In genomic region chr13:29887651-29888050, GRCh38 we compare ENCODE assay signal across 21 cellular contexts.
"Had no signal": no experiment of that assay in that cellular context is flagged by ENCODE, and none has a peak within 500 bp of the region (broad histone marks: within the 10 kb centered on the region; RNA-seq: fewer than 3 reads in every experiment).

No MANE protein-coding gene starts in this region.

- H3K27ac Mint-ChIP-seq: activated CD8-positive, alpha-beta T cell treated with anti-CD3 and anti-CD28 coated beads, Interleukin-2, amount 10 ng/mL, durations not matched to agents 7 days and 5 days; activated naive CD4-positive, alpha-beta T cell treated with anti-CD3 and anti-CD28 coated beads, Interleukin-2, amount 50 U/mL, for 24 hours; activated T-helper 1 cell treated with anti-CD3 and anti-CD28 coated beads, Interleukin-12 subunit alpha, Interleukin-12 subunit beta, Interleukin-2, Interleukin-4 antibody, amounts not matched to agents 30 ng/mL and 10 ng/mL and 1 ng/mL, durations not matched to agents 14 hours and 24 hours and 36 hours; endodermal cell; naive thymus-derived CD4-positive, alpha-beta T cell had no signal

- H3K27ac ChIP-seq: brain microvascular endothelial cell, epithelial cell of prostate, left lung, prostate gland, right atrium auricular region, thyroid gland, upper lobe of right lung had no signal

- H3K4me1 Mint-ChIP-seq: activated naive CD4-positive, alpha-beta T cell treated with anti-CD3 and anti-CD28 coated beads, Interleukin-2, amount 50 U/mL, for 24 hours had no signal

- H3K9me3 ChIP-seq: left lung, prostate gland, right atrium auricular region, thyroid gland, upper lobe of right lung had no signal

- H3K4me3 Mint-ChIP-seq: activated CD4-positive, alpha-beta T cell treated with anti-CD3 and anti-CD28 coated beads, Interleukin-2, amount 10 ng/mL, durations not matched to agents 24 days and 14 days; activated CD8-positive, alpha-beta T cell treated with anti-CD3 and anti-CD28 coated beads, Interleukin-2, amount 10 ng/mL, durations not matched to agents 7 days and 5 days; activated naive CD4-positive, alpha-beta T cell treated with anti-CD3 and anti-CD28 coated beads, Interleukin-2, amount 50 U/mL, for 24 hours; activated T-helper 1 cell treated with anti-CD3 and anti-CD28 coated beads, Interleukin-12 subunit alpha, Interleukin-12 subunit beta, Interleukin-2, Interleukin-4 antibody, amounts not matched to agents 30 ng/mL and 10 ng/mL and 1 ng/mL, durations not matched to agents 14 hours and 24 hours and 36 hours; central memory CD8-positive, alpha-beta T cell; endodermal cell; naive thymus-derived CD4-positive, alpha-beta T cell had no signal

- FAIRE-seq: colon, kidney had no signal

- ATAC-seq: activated CD8-positive, alpha-beta T cell treated with anti-CD3 and anti-CD28 coated beads, Interleukin-2, amount 10 ng/mL, durations not matched to agents 7 days and 5 days; naive thymus-derived CD4-positive, alpha-beta T cell had no signal

- DNase-seq: activated CD4-positive, alpha-beta T cell treated with anti-CD3 and anti-CD28 coated beads, Interleukin-2, amount 10 ng/mL, durations not matched to agents 24 days and 14 days; activated CD8-positive, alpha-beta T cell treated with anti-CD3 and anti-CD28 coated beads, Interleukin-2, amount 10 ng/mL, durations not matched to agents 7 days and 5 days; activated gamma-delta T cell treated with Interleukin-2 at 50 U/mL for 16 hours; aorta; brain microvascular endothelial cell; endodermal cell; kidney; left lung; naive thymus-derived CD4-positive, alpha-beta T cell; stimulated activated CD4-positive, alpha-beta T cell treated with anti-CD3 and anti-CD28 coated beads, Interleukin-4, amount 100 ng/mL, for 24 hours; stimulated activated naive CD4-positive, alpha-beta T cell treated with Interleukin-2 at 50 U/mL for 16 hours; thyroid gland; upper lobe of right lung had no signal

- H3K27me3 ChIP-seq: brain microvascular endothelial cell, left lung, right atrium auricular region, thyroid gland, upper lobe of right lung had no signal

- H3K36me3 Mint-ChIP-seq: activated naive CD4-positive, alpha-beta T cell treated with anti-CD3 and anti-CD28 coated beads, Interleukin-2, amount 50 U/mL, for 24 hours; naive thymus-derived CD4-positive, alpha-beta T cell had no signal

- H3K27me3 Mint-ChIP-seq: activated naive CD4-positive, alpha-beta T cell treated with anti-CD3 and anti-CD28 coated beads, Interleukin-2, amount 50 U/mL, for 24 hours; central memory CD8-positive, alpha-beta T cell; naive thymus-derived CD4-positive, alpha-beta T cell had no signal

- H3K36me3 ChIP-seq: brain microvascular endothelial cell, left lung, prostate gland, right atrium auricular region, thyroid gland, upper lobe of right lung had no signal

- H3K9me3 Mint-ChIP-seq: activated CD4-positive, alpha-beta T cell treated with anti-CD3 and anti-CD28 coated beads, Interleukin-2, amount 10 ng/mL, durations not matched to agents 24 days and 14 days; activated naive CD4-positive, alpha-beta T cell treated with anti-CD3 and anti-CD28 coated beads, Interleukin-2, amount 50 U/mL, for 24 hours; activated T-helper 1 cell treated with anti-CD3 and anti-CD28 coated beads, Interleukin-12 subunit alpha, Interleukin-12 subunit beta, Interleukin-2, Interleukin-4 antibody, amounts not matched to agents 30 ng/mL and 10 ng/mL and 1 ng/mL, durations not matched to agents 14 hours and 24 hours and 36 hours; central memory CD8-positive, alpha-beta T cell; endodermal cell; naive thymus-derived CD4-positive, alpha-beta T cell had no signal

- H3K4me1 ChIP-seq: left lung, prostate gland, right atrium auricular region, upper lobe of right lung had no signal

- H3K4me3 ChIP-seq: left lung, lung, prostate gland, right atrium auricular region, thyroid gland, upper lobe of right lung had no signal
